Comparison of ENCODE assay signal across 10 cellular contexts in genomic region chr14:60195179-60195810, GRCh38. TPM values are rescaled to one million over a fixed set of nuclear protein-coding genes. Genes with fewer than 3 reads are reported as not detected.
DNase-seq lines count a peak whose midpoint lies in the region; ATAC-seq and TF ChIP-seq lines count a peak whose summit lies in the region.
"Had no signal": no experiment of that assay in that cellular context is flagged by ENCODE, and none has a peak within 500 bp of the region (broad histone marks: within the 10 kb centered on the region; RNA-seq: fewer than 3 reads in every experiment).

No MANE protein-coding gene starts in this region.

- H3K4me3 ChIP-seq in right atrium auricular region (no peak overlapping the region), gastroesophageal sphincter (no peak overlapping the region)

- ATAC-seq in Right ventricle myocardium superior (ENCODE audit: poor library complexity) (peak; percentile 63), HG02840 (IDR thresholded peaks at IDR 0.05; ENCODE audit: low FRiP score, unreplicated experiment) (peak; percentile 54), gastroesophageal sphincter (no peak)
- peak; percentile 57 for ATAC-seq in stimulated activated effector memory CD8-positive, alpha-beta T cell treated with anti-CD3 and anti-CD28 coated beads, Interleukin-12 subunit alpha, Interleukin-12 subunit beta, amount 100 ng/mL, for 72 hours

- WGBS in gastroesophageal sphincter (ENCODE audit: low coverage in 1 of 2), 2 donors: 91% methylated on average over 4 of the region's 5 CpGs

- no peak for DNase-seq in Right ventricle myocardium superior
- DNase-seq in right atrium auricular region (ENCODE audit: low spot score): no peak
- peak; percentile 15 for DNase-seq in RKO (ENCODE audit: low spot score)
- DNase-seq in stimulated activated effector memory CD8-positive, alpha-beta T cell treated with anti-CD3 and anti-CD28 coated beads, Interleukin-12 subunit alpha, Interleukin-12 subunit beta, amount 100 ng/mL, for 72 hours (ENCODE audit: low spot score in 2 of 2): no peak
- no peak for DNase-seq in medulla oblongata (ENCODE audit: extremely low spot score)
- DNase-seq in NCI-H345 (lab: John Stamatoyannopoulos, UW): no peak
- DNase-seq: activated B cell treated with CpG ODN at 0.5 μM for 24 hours had no signal

- peaks cover 10% of the 10 kb centered on the region for H3K9me3 Mint-ChIP-seq in stimulated activated effector memory CD8-positive, alpha-beta T cell treated with anti-CD3 and anti-CD28 coated beads, Interleukin-12 subunit alpha, Interleukin-12 subunit beta, amount 100 ng/mL, for 72 hours

- H3K9me3 ChIP-seq in right atrium auricular region: peaks cover 0 to 10% of the 10 kb centered on the region in 2 donors
- peaks cover 0 to 13% (median 0%) of the 10 kb centered on the region in 3 donors for H3K9me3 ChIP-seq in gastroesophageal sphincter

- H3K27ac ChIP-seq in right atrium auricular region (no peak overlapping the region), gastroesophageal sphincter (no peak overlapping the region)

- no peaks in the 10 kb centered on the region for H3K4me1 Mint-ChIP-seq in stimulated activated effector memory CD8-positive, alpha-beta T cell treated with anti-CD3 and anti-CD28 coated beads, Interleukin-12 subunit alpha, Interleukin-12 subunit beta, amount 100 ng/mL, for 72 hours
- H3K4me1 Mint-ChIP-seq: activated B cell treated with CpG ODN at 0.5 μM for 24 hours had no signal

- no peaks in the 10 kb centered on the region for H3K36me3 Mint-ChIP-seq in stimulated activated effector memory CD8-positive, alpha-beta T cell treated with anti-CD3 and anti-CD28 coated beads, Interleukin-12 subunit alpha, Interleukin-12 subunit beta, amount 100 ng/mL, for 72 hours

- H3K36me3 ChIP-seq in right atrium auricular region (no peaks in the 10 kb centered on the region), gastroesophageal sphincter (no peaks in the 10 kb centered on the region)

- H3K27me3 ChIP-seq in right atrium auricular region: no peaks in the 10 kb centered on the region
- no peaks in the 10 kb centered on the region for H3K27me3 ChIP-seq in gastroesophageal sphincter

- TF ChIP-seq CTCF in right atrium auricular region (IDR thresholded peaks at IDR 0.05): peak in 1 of 2 donors; percentile 32
- peak in 1 of 4 experiments; percentile 5 for TF ChIP-seq CTCF in gastroesophageal sphincter (IDR thresholded peaks at IDR 0.05)

- H3K4me1 ChIP-seq in right atrium auricular region (no peaks in the 10 kb centered on the region), gastroesophageal sphincter (no peaks in the 10 kb centered on the region)

- intact Hi-C loops in Right ventricle myocardium superior (cut with DNase I): loop anchor here (10.0 kb wide), 1 partner anchor 370 kb away; no protein-coding TSS in a partner anchor

- H3K4me3 Mint-ChIP-seq in stimulated activated effector memory CD8-positive, alpha-beta T cell treated with anti-CD3 and anti-CD28 coated beads, Interleukin-12 subunit alpha, Interleukin-12 subunit beta, amount 100 ng/mL, for 72 hours: no peak overlapping the region
- H3K4me3 Mint-ChIP-seq: activated B cell treated with CpG ODN at 0.5 μM for 24 hours; CD4-positive, alpha-beta memory T cell had no signal

- TF ChIP-seq EP300 in gastroesophageal sphincter (IDR thresholded peaks at IDR 0.05): no peak

- H3K27ac Mint-ChIP-seq in stimulated activated effector memory CD8-positive, alpha-beta T cell treated with anti-CD3 and anti-CD28 coated beads, Interleukin-12 subunit alpha, Interleukin-12 subunit beta, amount 100 ng/mL, for 72 hours: no peak overlapping the region
- H3K27ac Mint-ChIP-seq: activated B cell treated with CpG ODN at 0.5 μM for 24 hours; CD4-positive, alpha-beta memory T cell had no signal

- no peak for TF ChIP-seq POLR2A in gastroesophageal sphincter (IDR thresholded peaks at IDR 0.05)

RNA-seq across cellular contexts. Expression of gene DHRS7, which starts 30.1 kb away (rescaled TPM):
- 34.4 TPM for total RNA-seq in Right ventricle myocardium superior
- 10 to 100 TPM; 57.6 to 71.8 TPM for total RNA-seq in right atrium auricular region
- 10 to 100 TPM; 55.1 to 92.4 (median 60.6) TPM for total RNA-seq in gastroesophageal sphincter

RNA-seq across cellular contexts. Expression of gene PPM1A, which starts 53.7 kb away (rescaled TPM):
- total RNA-seq in Right ventricle myocardium superior: 116 TPM
- 10 to 100 TPM; 37.0 to 42.4 TPM for total RNA-seq in right atrium auricular region
- total RNA-seq in gastroesophageal sphincter: 10 to 100 TPM; 57.1 to 82.2 (median 70.0) TPM
